Comparison of ENCODE assay signal across 25 cellular contexts in genomic region chr14:104925214-104925899, GRCh38. TPM values are rescaled to one million over a fixed set of nuclear protein-coding genes. Genes with fewer than 3 reads are reported as not detected.
DNase-seq lines count a peak whose midpoint lies in the region; ATAC-seq, FAIRE-seq and TF ChIP-seq lines count a peak whose summit lies in the region.
"Had no signal": no experiment of that assay in that cellular context is flagged by ENCODE, and none has a peak within 500 bp of the region (broad histone marks: within the 10 kb centered on the region; RNA-seq: fewer than 3 reads in every experiment).

No MANE protein-coding gene starts in this region.

- no peak for TF ChIP-seq POLR2A in GM12878 (IDR thresholded peaks at IDR 0.05; ENCODE audit: low read depth, low read length)

- peaks cover 4 to 7% (median 5%) of the 10 kb centered on the region in 7 donors for H3K9me3 Mint-ChIP-seq in CD14-positive monocyte
- peaks cover 0 to 2% (median 0%) of the 10 kb centered on the region in 7 donors for H3K9me3 Mint-ChIP-seq in naive B cell
- H3K9me3 Mint-ChIP-seq in neural progenitor cell: no peaks in the 10 kb centered on the region
- H3K9me3 Mint-ChIP-seq in WTC11: peaks cover 5% of the 10 kb centered on the region
- H3K9me3 Mint-ChIP-seq in chondrocyte (ENCODE audit: low read depth): peaks cover 3% of the 10 kb centered on the region
- H3K9me3 Mint-ChIP-seq: activated CD4-positive, alpha-beta T cell treated with anti-CD3 and anti-CD28 coated beads, Interleukin-2, amount 10 ng/mL, durations not matched to agents 24 days and 14 days; HFFc6; stimulated activated effector memory CD8-positive, alpha-beta T cell treated with anti-CD3 and anti-CD28 coated beads, Interleukin-12 subunit alpha, Interleukin-12 subunit beta, amount 100 ng/mL, for 72 hours had no signal

- RAD21 ChIA-PET in GM12878 (lab: Charles Lee; ENCODE audit: unreplicated experiment): no interaction called here

- H3K27me3 ChIP-seq in GM12878 (replicated peaks in 1 of 2; ENCODE audit: control insufficient read depth in 2 of 2, insufficient read depth in 2 of 2, low read length in 1 of 2): peaks cover 0 to 2% of the 10 kb centered on the region in 2 experiments; a peak in 2 of 4 replicates
- H3K27me3 ChIP-seq in neural progenitor cell: peaks cover 13% of the 10 kb centered on the region
- no peaks in the 10 kb centered on the region for H3K27me3 ChIP-seq in smooth muscle cell (ENCODE audit: low read depth)
- H3K27me3 ChIP-seq: SJSA1, vagina had no signal

- peaks cover 0 to 4% (median 0%) of the 10 kb centered on the region in 3 donors for H3K27me3 Mint-ChIP-seq in CD14-positive monocyte (ENCODE audit: low read depth in 3 of 3)
- no peaks in the 10 kb centered on the region for H3K27me3 Mint-ChIP-seq in naive B cell
- peaks cover 9% of the 10 kb centered on the region for H3K27me3 Mint-ChIP-seq in neural progenitor cell (ENCODE audit: insufficient read depth, low read depth)
- H3K27me3 Mint-ChIP-seq in WTC11 (ENCODE audit: low read depth): peaks cover 6% of the 10 kb centered on the region
- H3K27me3 Mint-ChIP-seq in chondrocyte (ENCODE audit: low read depth): no peaks in the 10 kb centered on the region

- H3K36me3 ChIP-seq in HEK293 (ENCODE audit: control insufficient read depth in 2 of 2, insufficient read depth in 1 of 2, low read length in 2 of 2): no peaks in the 10 kb centered on the region
- no peaks in the 10 kb centered on the region for H3K36me3 ChIP-seq in GM12878 (ENCODE audit: control insufficient read depth in 2 of 2, insufficient read depth in 2 of 2, low read length in 1 of 2)
- no peaks in the 10 kb centered on the region for H3K36me3 ChIP-seq in neural progenitor cell
- H3K36me3 ChIP-seq in smooth muscle cell (ENCODE audit: low read depth): no peaks in the 10 kb centered on the region
- H3K36me3 ChIP-seq: SJSA1, thoracic aorta, vagina had no signal

- no peaks in the 10 kb centered on the region for H3K9me3 ChIP-seq in HEK293 (ENCODE audit: control insufficient read depth, insufficient read depth, low read depth, low read length)
- H3K9me3 ChIP-seq in GM12878 (replicated peaks; ENCODE audit: control insufficient read depth, insufficient read depth, low read length): peaks cover 6% of the 10 kb centered on the region; the same call in 2 of the 3 replicates
- H3K9me3 ChIP-seq in neural progenitor cell (ENCODE audit: low read depth): no peaks in the 10 kb centered on the region
- H3K9me3 ChIP-seq in smooth muscle cell (replicated peaks; ENCODE audit: low read depth): no peaks in the 10 kb centered on the region
- H3K9me3 ChIP-seq: SJSA1, thoracic aorta, vagina had no signal

- H3K4me1 Mint-ChIP-seq in CD14-positive monocyte: peaks cover 39% of the 10 kb centered on the region
- peaks cover 43 to 74% (median 58%) of the 10 kb centered on the region in 3 donors for H3K4me1 Mint-ChIP-seq in naive B cell
- no peaks in the 10 kb centered on the region for H3K4me1 Mint-ChIP-seq in neural progenitor cell
- H3K4me1 Mint-ChIP-seq in WTC11: no peaks in the 10 kb centered on the region
- H3K4me1 Mint-ChIP-seq in chondrocyte (ENCODE audit: low read depth): no peaks in the 10 kb centered on the region
- H3K4me1 Mint-ChIP-seq: activated naive CD8-positive, alpha-beta T cell treated with anti-CD3 and anti-CD28 coated beads, Interleukin-2, amount 10 ng/mL, durations not matched to agents 7 days and 5 days; stimulated activated effector memory CD8-positive, alpha-beta T cell treated with anti-CD3 and anti-CD28 coated beads, Interleukin-12 subunit alpha, Interleukin-12 subunit beta, amount 100 ng/mL, for 72 hours; T-helper 17 cell had no signal

- H3K9ac ChIP-seq in GM12878 (ENCODE audit: control insufficient read depth, insufficient read depth, low read length): peak overlapping the region; percentile 40; the same call in 1 of the 2 replicates
- H3K9ac ChIP-seq in neural progenitor cell: no peak overlapping the region
- H3K9ac ChIP-seq in smooth muscle cell (ENCODE audit: low read depth): no peak overlapping the region

- intact Hi-C loops in CD14-positive monocyte (cut with micrococcal nuclease): no loop called here
- intact Hi-C loops in GM12878 (cut with micrococcal nuclease; ENCODE audit: unreplicated experiment): no loop called here

- H2AFZ ChIP-seq in GM12878 (ENCODE audit: control insufficient read depth, low read depth, low read length): no peak overlapping the region
- no peak overlapping the region for H2AFZ ChIP-seq in neural progenitor cell (replicated peaks)
- H2AFZ ChIP-seq in smooth muscle cell (ENCODE audit: low read depth): no peak overlapping the region

- H3F3A ChIP-seq in neural progenitor cell (ENCODE audit: low read depth): no peaks in the 10 kb centered on the region
- no peaks in the 10 kb centered on the region for H3F3A ChIP-seq in smooth muscle cell (ENCODE audit: low read depth)

- H3K27ac ChIP-seq in HEK293 (ENCODE audit: extremely low read depth, low read depth, low read length): no peak overlapping the region
- peak overlapping the region; percentile 78 for H3K27ac ChIP-seq in GM12878 (ENCODE audit: control insufficient read depth, insufficient read depth)
- no peak overlapping the region for H3K27ac ChIP-seq in neural progenitor cell
- H3K27ac ChIP-seq in smooth muscle cell (ENCODE audit: low read depth): no peak overlapping the region
- H3K27ac ChIP-seq: C4-2B, SJSA1, thoracic aorta, vagina had no signal

- POLR2A ChIA-PET in HEK293 (lab: Yijun Ruan, JAX) (interaction anchor here (0.6 kb wide), 1 partner anchor 477 kb away, joined by 4 read pairs; no protein-coding TSS in a partner anchor), GM12878 (lab: Charles Lee) (no interaction called here), WTC11 (lab: Charles Lee) (no interaction called here)

- no peaks in the 10 kb centered on the region for H3K4me1 ChIP-seq in HEK293 (ENCODE audit: control insufficient read depth, insufficient read depth, low read length)
- peaks cover 48% of the 10 kb centered on the region for H3K4me1 ChIP-seq in GM12878 (ENCODE audit: control insufficient read depth, insufficient read depth, low read length)
- H3K4me1 ChIP-seq in neural progenitor cell: no peaks in the 10 kb centered on the region
- no peaks in the 10 kb centered on the region for H3K4me1 ChIP-seq in smooth muscle cell (ENCODE audit: low read depth)
- H3K4me1 ChIP-seq: SJSA1, vagina had no signal

- no peak for TF ChIP-seq EP300 in GM12878 (IDR thresholded peaks at IDR 0.05; ENCODE audit: borderline replicate concordance in 1 of 2, control insufficient read depth in 1 of 2, low read depth in 2 of 2, low read length in 2 of 2)

- H3K4me3 Mint-ChIP-seq in CD14-positive monocyte (peak overlapping the region; percentile 69 to 90), naive B cell (peak overlapping the region; percentile 88 to 96 (median 92)), neural progenitor cell (no peak overlapping the region), WTC11 (no peak overlapping the region), chondrocyte (ENCODE audit: unreplicated experiment) (no peak overlapping the region)
- H3K4me3 Mint-ChIP-seq: activated CD4-positive, alpha-beta T cell treated with anti-CD3 and anti-CD28 coated beads, Interleukin-2, amount 10 ng/mL, durations not matched to agents 24 days and 14 days; activated naive CD8-positive, alpha-beta T cell treated with anti-CD3 and anti-CD28 coated beads, Interleukin-2, amount 10 ng/mL, durations not matched to agents 7 days and 5 days; HFFc6; naive thymus-derived CD4-positive, alpha-beta T cell; stimulated activated effector memory CD8-positive, alpha-beta T cell treated with anti-CD3 and anti-CD28 coated beads, Interleukin-12 subunit alpha, Interleukin-12 subunit beta, amount 100 ng/mL, for 72 hours had no signal

- H4K20me1 ChIP-seq in GM12878 (ENCODE audit: control insufficient read depth, insufficient read depth) (no peaks in the 10 kb centered on the region; the same call in 1 of the 2 replicates), neural progenitor cell (ENCODE audit: low read depth) (no peaks in the 10 kb centered on the region), smooth muscle cell (ENCODE audit: low read depth) (no peaks in the 10 kb centered on the region)

- H3K27ac Mint-ChIP-seq in CD14-positive monocyte: peak overlapping the region in 1 of 7 donors; percentile 48
- H3K27ac Mint-ChIP-seq in naive B cell: peak overlapping the region; percentile 60 to 94 (median 90)
- H3K27ac Mint-ChIP-seq in neural progenitor cell: no peak overlapping the region
- no peak overlapping the region for H3K27ac Mint-ChIP-seq in WTC11
- H3K27ac Mint-ChIP-seq in chondrocyte (ENCODE audit: unreplicated experiment): no peak overlapping the region
- H3K27ac Mint-ChIP-seq: activated CD4-positive, alpha-beta T cell treated with anti-CD3 and anti-CD28 coated beads, Interleukin-2, amount 10 ng/mL, durations not matched to agents 24 days and 14 days; activated naive CD8-positive, alpha-beta T cell treated with anti-CD3 and anti-CD28 coated beads, Interleukin-2, amount 10 ng/mL, durations not matched to agents 7 days and 5 days; HFFc6; naive thymus-derived CD4-positive, alpha-beta T cell; stimulated activated effector memory CD8-positive, alpha-beta T cell treated with anti-CD3 and anti-CD28 coated beads, Interleukin-12 subunit alpha, Interleukin-12 subunit beta, amount 100 ng/mL, for 72 hours; T-helper 17 cell had no signal

- peaks cover 1 to 4% of the 10 kb centered on the region in 2 donors for H3K36me3 Mint-ChIP-seq in CD14-positive monocyte
- H3K36me3 Mint-ChIP-seq in naive B cell: no peaks in the 10 kb centered on the region
- no peaks in the 10 kb centered on the region for H3K36me3 Mint-ChIP-seq in neural progenitor cell
- H3K36me3 Mint-ChIP-seq in WTC11: no peaks in the 10 kb centered on the region
- H3K36me3 Mint-ChIP-seq in chondrocyte (ENCODE audit: low read depth): no peaks in the 10 kb centered on the region
- H3K36me3 Mint-ChIP-seq: activated naive CD8-positive, alpha-beta T cell treated with anti-CD3 and anti-CD28 coated beads, Interleukin-2, amount 10 ng/mL, durations not matched to agents 7 days and 5 days; naive thymus-derived CD4-positive, alpha-beta T cell; stimulated activated effector memory CD8-positive, alpha-beta T cell treated with anti-CD3 and anti-CD28 coated beads, Interleukin-12 subunit alpha, Interleukin-12 subunit beta, amount 100 ng/mL, for 72 hours had no signal

- no peak for TF ChIP-seq RAD21 in GM12878 (IDR thresholded peaks at IDR 0.05; ENCODE audit: insufficient read depth, low read depth, low read length)

- DNase-seq in CD14-positive monocyte (ENCODE audit: low spot score): no peak
- DNase-seq in GM12878 (ENCODE audit: low read depth, low spot score): no peak
- DNase-seq in naive B cell: no peak
- DNase-seq in neural progenitor cell (ENCODE audit: low spot score): no peak
- DNase-seq in WTC11 (ENCODE audit: low spot score): no peak
- DNase-seq in smooth muscle cell (lab: John Stamatoyannopoulos, UW; ENCODE audit: unreplicated experiment): no peak
- DNase-seq in chondrocyte (ENCODE audit: low spot score): no peak
- DNase-seq: activated CD4-positive, alpha-beta T cell treated with anti-CD3 and anti-CD28 coated beads, Interleukin-2, amount 10 ng/mL, durations not matched to agents 24 days and 14 days; activated naive CD8-positive, alpha-beta T cell treated with anti-CD3 and anti-CD28 coated beads, Interleukin-2, amount 10 ng/mL, durations not matched to agents 7 days and 5 days; Calu3; DND-41; HFFc6; kidney glomerular epithelial cell; naive thymus-derived CD4-positive, alpha-beta T cell; NCI-H1694; NCI-H2171; stimulated activated CD4-positive, alpha-beta T cell treated with anti-CD3 and anti-CD28 coated beads, Interleukin-2, amount 100 ng/mL, for 48 hours; T-helper 17 cell had no signal

- SMC1A ChIA-PET in GM12878 (lab: Charles Lee; ENCODE audit: uncharacterized antibody, unreplicated experiment): interaction anchor here (1.1 kb wide), 1 partner anchor 30 kb away, joined by 3 read pairs; no protein-coding TSS in a partner anchor

- H3K79me2 ChIP-seq in GM12878 (ENCODE audit: control insufficient read depth, insufficient read depth, low read length): 0 out of 2 replicates have a peak, but pooled peaks cover 2% of the 10 kb centered on the region
- H3K79me2 ChIP-seq in neural progenitor cell (ENCODE audit: low read depth): no peaks in the 10 kb centered on the region
- H3K79me2 ChIP-seq in smooth muscle cell (ENCODE audit: low read depth): no peaks in the 10 kb centered on the region

- no TSS peak for BruUV-seq in GM12878 (replicated peaks; lab: Mats Ljungman, UMichigan)

- ATAC-seq in GM12878: no peak
- no peak for ATAC-seq in naive B cell (ENCODE audit: low read depth in 2 of 2)
- no peak for ATAC-seq in WTC11
- ATAC-seq: stimulated activated effector memory CD8-positive, alpha-beta T cell treated with anti-CD3 and anti-CD28 coated beads, Interleukin-12 subunit alpha, Interleukin-12 subunit beta, amount 100 ng/mL, for 72 hours; T-helper 17 cell had no signal

- H3K4me3 ChIP-seq in HEK293 (ENCODE audit: low read depth, low read length) (no peak overlapping the region), GM12878 (peak overlapping the region; percentile 67; the same call in 1 of the 2 replicates), neural progenitor cell (no peak overlapping the region), smooth muscle cell (no peak overlapping the region)
- H3K4me3 ChIP-seq: SJSA1, thoracic aorta, vagina had no signal

- no peak for FAIRE-seq in GM12878 (lab: Jason Lieb, UNC)

- in situ Hi-C loops in GM12878 (cut with MboI): no loop called here

- 51% methylated on average over 9 of the region's 11 CpGs for WGBS in GM12878 (ENCODE audit: insufficient coverage, insufficient replicate concordance, low lambda C conversion rate, missing lambda C conversion rate)
- WGBS in smooth muscle cell (ENCODE audit: low lambda C conversion rate): 89% methylated on average over 9 of the region's 11 CpGs

- H3K4me2 ChIP-seq in GM12878 (ENCODE audit: control insufficient read depth, insufficient read depth): peak overlapping the region; percentile 95
- no peak overlapping the region for H3K4me2 ChIP-seq in neural progenitor cell
- no peak overlapping the region for H3K4me2 ChIP-seq in smooth muscle cell

- no peak for TF ChIP-seq CTCF in CD14-positive monocyte (IDR thresholded peaks at IDR 0.05)
- TF ChIP-seq CTCF in HEK293 (tag by site-specific recombination; IDR thresholded peaks at IDR 0.05): no peak
- no peak for TF ChIP-seq CTCF in GM12878 (IDR thresholded peaks at IDR 0.05 in 2 of 3, conservative IDR thresholded peaks at IDR 0.05 in 1 of 3; ENCODE audit: control insufficient read depth in 2 of 3, extremely low read depth in 1 of 3, insufficient read depth in 1 of 3, low read depth in 3 of 3, low read length in 3 of 3)
- no peak for TF ChIP-seq CTCF in neural progenitor cell (IDR thresholded peaks at IDR 0.05)
- no peak for TF ChIP-seq CTCF in WTC11 (IDR thresholded peaks at IDR 0.05)
- TF ChIP-seq CTCF in smooth muscle cell (IDR thresholded peaks at IDR 0.05; ENCODE audit: borderline replicate concordance, insufficient read depth, poor library complexity, severe bottlenecking): no peak
- TF ChIP-seq CTCF in chondrocyte (IDR thresholded peaks at IDR 0.05): no peak

- CTCF ChIA-PET in HEK293 (lab: Yijun Ruan, JAX) (interaction anchor here (1.0 to 1.3 kb wide), 2 partner anchors 25 to 121 kb away, joined by 3 to 4 read pairs; no protein-coding TSS in a partner anchor), GM12878 (lab: Yijun Ruan, JAX) (interaction anchor here (1.1 to 1.7 kb wide), 6 partner anchors 8 to 121 kb away, joined by 3 to 6 read pairs (median 4); no protein-coding TSS in a partner anchor), WTC11 (lab: Charles Lee) (interaction anchor here (1.0 to 1.9 kb wide), 3 partner anchors 8 to 30 kb away, joined by 3 to 9 read pairs (median 4); no protein-coding TSS in a partner anchor)

RNA-seq across cellular contexts. Expression of gene PLD4, which starts 0.7 kb away (rescaled TPM):
- polyA plus RNA-seq in CD14-positive monocyte (10 to 100 TPM; 15.1 to 15.5 TPM), GM12878 (2011; rRNA removed) (0.04 and 0.20 TPM in 2 replicates), GM12878 (2014; fragmentation: Illumina TruSeq; extraction: Trizol) (2.7 and 5.3 TPM in 2 replicates), GM12878 (2014; fragmentation: Nextera tagmentation; extraction: Ambion mirVana) (under 1 TPM; 0.27 to 0.37 TPM), GM12878 (2014; rRNA removed) (36.3 and 46.7 TPM in 2 replicates), GM12878 (2016; fragmentation: Nextera tagmentation; extraction: Ambion mirVana) (10 to 100 TPM; 10.6 to 13.0 TPM), naive B cell (ENCODE audit: low read depth in 6 of 6) (100 to 1,000 TPM in 5 of 6 donors, 10 to 100 TPM in 1; 77.4 to 264 (median 182) TPM), smooth muscle cell (0.06 and 2.5 TPM in 2 replicates)
- 0.69 and 2.0 TPM in 2 replicates for total RNA-seq in GM12878 (2013; cell fraction: nucleolus; rRNA removed)
- total RNA-seq in GM12878 (2014; rRNA removed) (32.1 and 43.2 TPM in 2 replicates), GM12878 (2014; rRNA removed; fragmentation: Illumina TruSeq; extraction: Trizol) (7.2 and 9.1 TPM in 2 replicates), GM12878 (2021) (54.3 and 57.7 TPM in 2 replicates), neural progenitor cell (ENCODE audit: low replicate concordance) (not detected in 2 replicates), WTC11 (2021) (0.07 to 0.21 TPM (median 0.11 TPM) in 3 replicates), smooth muscle cell (0.09 TPM in 1 of 2 replicates, not detected in the other), chondrocyte (0.07 to 0.10 TPM in 2 of 3 replicates, not detected in the other)
- polyA plus RNA-seq in GM12878 (2011; ENCODE audit: low read depth): 4.2 TPM
- polyA plus RNA-seq in GM12878 (2011; cell fraction: cytosol; rRNA removed): 0.21 and 0.40 TPM in 2 replicates
- polyA plus RNA-seq in GM12878 (2011; cell fraction: nucleus; rRNA removed): 0.57 and 0.69 TPM in 2 replicates
- polyA plus RNA-seq in GM12878 (2012): 11.8 and 20.1 TPM in 2 replicates
- polyA minus RNA-seq in GM12878 (2011; rRNA and poly(A)+ RNA removed): 0.31 TPM in 1 of 2 replicates, not detected in the other
- polyA minus RNA-seq in GM12878 (2011; cell fraction: cytosol; rRNA and poly(A)+ RNA removed): not detected in 2 replicates
- 0.38 TPM in 1 of 2 replicates, not detected in the other for polyA minus RNA-seq in GM12878 (2011; cell fraction: nucleus; rRNA and poly(A)+ RNA removed)
- total RNA-seq: RPMI7951, SJSA1, vagina had no signal

RNA-seq across cellular contexts. Expression of gene AHNAK2, which starts 52.8 kb away (rescaled TPM):
- under 1 TPM in 1 of 2 donors, not detected in 1; 0.01 TPM for polyA plus RNA-seq in CD14-positive monocyte
- 0.02 TPM in 1 of 2 replicates, not detected in the other for total RNA-seq in GM12878 (2013; cell fraction: nucleolus; rRNA removed)
- total RNA-seq in GM12878 (2014; rRNA removed): not detected in 2 replicates
- total RNA-seq in GM12878 (2014; rRNA removed; fragmentation: Illumina TruSeq; extraction: Trizol): not detected in 2 replicates
- 0.03 and 0.10 TPM in 2 replicates for total RNA-seq in GM12878 (2021)
- polyA plus RNA-seq in GM12878 (2011; ENCODE audit: low read depth): 0.05 TPM
- polyA plus RNA-seq in GM12878 (2011; rRNA removed): 0.03 TPM in 1 of 2 replicates, not detected in the other
- not detected in 2 replicates for polyA plus RNA-seq in GM12878 (2011; cell fraction: cytosol; rRNA removed)
- polyA plus RNA-seq in GM12878 (2011; cell fraction: nucleus; rRNA removed): not detected in 2 replicates
- 0.03 TPM in 2 replicates for polyA plus RNA-seq in GM12878 (2012)
- polyA plus RNA-seq in GM12878 (2014; fragmentation: Illumina TruSeq; extraction: Trizol): not detected in 2 replicates
- polyA plus RNA-seq in GM12878 (2014; fragmentation: Nextera tagmentation; extraction: Ambion mirVana): not detected
- not detected in 2 replicates for polyA plus RNA-seq in GM12878 (2014; rRNA removed)
- polyA plus RNA-seq in GM12878 (2016; fragmentation: Nextera tagmentation; extraction: Ambion mirVana): not detected
- not detected in 2 replicates for polyA minus RNA-seq in GM12878 (2011; rRNA and poly(A)+ RNA removed)
- 0.42 TPM in 1 of 2 replicates, not detected in the other for polyA minus RNA-seq in GM12878 (2011; cell fraction: cytosol; rRNA and poly(A)+ RNA removed)
- polyA minus RNA-seq in GM12878 (2011; cell fraction: nucleus; rRNA and poly(A)+ RNA removed): under 0.01 and 0.19 TPM in 2 replicates
- polyA plus RNA-seq in naive B cell (ENCODE audit: low read depth in 6 of 6): under 1 TPM in 5 of 6 donors, not detected in 1; 0.63 to 0.92 (median 0.70) TPM
- total RNA-seq in neural progenitor cell (ENCODE audit: low replicate concordance): 0.77 and 1.3 TPM in 2 replicates
- total RNA-seq in WTC11 (2021): 3.3 to 3.5 TPM (median 3.4 TPM) in 3 replicates
- total RNA-seq in smooth muscle cell: 49.7 and 53.8 TPM in 2 replicates
- polyA plus RNA-seq in smooth muscle cell: 10.3 and 26.8 TPM in 2 replicates
- total RNA-seq in chondrocyte: 271 to 361 TPM (median 274 TPM) in 3 replicates
- total RNA-seq: T-helper 17 cell had no signal
- polyA plus RNA-seq: naive thymus-derived CD4-positive, alpha-beta T cell had no signal

Comparison
In these comparisons a context has a peak if more than half of its experiments do, and no peak if none do; other contexts are left out.
1. H3K27ac Mint-ChIP-seq: peak in naive B cell (6 of 6); none in neural progenitor cell (single experiment), WTC11 (single experiment) and chondrocyte (single experiment).
2. H3K4me3 Mint-ChIP-seq: peak in CD14-positive monocyte (2 of 2) and naive B cell (8 of 8); none in neural progenitor cell (single experiment), WTC11 (single experiment) and chondrocyte (single experiment).
3. RNA of gene AHNAK2, which starts 52.8 kb away (total RNA-seq): 271 to 361 TPM in chondrocyte and 49.7 to 53.8 TPM in smooth muscle cell; 3.3 to 3.5 TPM in WTC11, 0.77 to 1.3 TPM in neural progenitor cell and 0.02 to 0.10 TPM in GM12878; every median in the first group is over 10 times any median in the second.